In the genomic region with DNA sequence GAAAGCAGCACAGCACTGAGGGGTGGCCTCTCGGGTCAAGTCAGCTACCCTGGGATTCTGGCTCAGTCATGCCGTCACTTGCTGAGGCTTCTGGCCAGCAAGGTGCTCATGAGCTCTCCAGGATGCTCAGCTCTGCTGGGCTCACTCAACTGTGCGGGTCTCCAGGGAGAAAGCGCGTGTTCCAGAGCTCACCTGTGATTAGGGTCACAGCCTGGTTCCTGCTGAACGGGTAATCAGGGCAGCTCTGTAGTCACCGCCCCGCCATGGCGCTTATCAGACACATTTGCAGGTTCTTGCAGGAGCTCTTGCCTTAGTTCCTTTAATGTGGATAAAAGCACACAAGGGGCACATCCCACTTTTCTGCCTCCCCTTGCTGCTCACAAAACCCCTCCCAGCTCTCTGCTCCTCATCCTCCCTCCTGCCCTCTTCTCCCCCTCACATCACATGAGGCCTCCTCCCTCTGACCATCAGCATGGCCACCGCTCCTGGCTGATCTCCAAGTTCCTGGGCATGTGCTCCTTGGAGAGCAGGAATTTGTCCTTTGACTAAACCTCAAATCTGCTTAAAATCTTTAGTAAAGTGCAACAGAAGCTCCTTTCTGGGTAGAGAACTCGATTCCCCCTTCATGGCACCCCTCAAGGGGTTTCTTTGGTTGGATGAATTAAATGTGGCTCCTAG, we compare ENCODE assay signal across 34 cellular contexts. TPM values are rescaled to one million over a fixed set of nuclear protein-coding genes. Genes with fewer than 3 reads are reported as not detected.
A peak's percentile ranks its signal among the peaks of the same experiment; 100 is the strongest.
DNase-seq lines count a peak whose midpoint lies in the region; ATAC-seq and TF ChIP-seq lines count a peak whose summit lies in the region.
"Had no signal": no experiment of that assay in that cellular context is flagged by ENCODE, and none has a peak within 500 bp of the region (broad histone marks: within the 10 kb centered on the region; RNA-seq: fewer than 3 reads in every experiment).

No MANE protein-coding gene starts in this region.

- H3K36me3 ChIP-seq in esophagus muscularis mucosa (no peaks in the 10 kb centered on the region), upper lobe of left lung (no peaks in the 10 kb centered on the region)
- H3K36me3 ChIP-seq: left ventricle myocardium inferior, neural progenitor cell, tibial artery had no signal

- intact Hi-C loops in esophagus muscularis mucosa (cut with DNase I) (loop anchor here (5.0 kb wide), 2 partner anchors 82 to 178 kb away; no protein-coding TSS in a partner anchor), sciatic nerve (cut with DNase I) (loop anchor here (10.0 kb wide), 1 partner anchor 256 kb away; no protein-coding TSS in a partner anchor)

- H3K4me1 ChIP-seq in esophagus muscularis mucosa (peaks cover 0 to 22% (median 19%) of the 10 kb centered on the region in 4 donors), upper lobe of left lung (no peaks in the 10 kb centered on the region)
- H3K4me1 ChIP-seq: left ventricle myocardium inferior had no signal

- H3K9me3 ChIP-seq in esophagus muscularis mucosa (no peaks in the 10 kb centered on the region), upper lobe of left lung (no peaks in the 10 kb centered on the region)
- H3K9me3 ChIP-seq: left ventricle myocardium inferior, tibial artery had no signal

- H3K27me3 ChIP-seq in esophagus muscularis mucosa (no peaks in the 10 kb centered on the region), upper lobe of left lung (no peaks in the 10 kb centered on the region)

- peak overlapping the region; percentile 59 to 81 (median 68) for H3K27ac ChIP-seq in esophagus muscularis mucosa (replicated peaks in 1 of 4)
- no peak overlapping the region for H3K27ac ChIP-seq in upper lobe of left lung
- H3K27ac ChIP-seq: left ventricle myocardium inferior, neural progenitor cell, tibial artery had no signal

- TF ChIP-seq CTCF in esophagus muscularis mucosa (IDR thresholded peaks at IDR 0.05) (no peak), omental fat pad (IDR thresholded peaks at IDR 0.05) (no peak), upper lobe of left lung (IDR thresholded peaks at IDR 0.05) (no peak)

- DNase-seq in NCI-H146 (lab: John Stamatoyannopoulos, UW) = peak; percentile 30
- DNase-seq in NCI-H146 treated with DMSO at 0.1 percent for 48 hours (lab: John Stamatoyannopoulos, UW; ENCODE audit: unreplicated experiment) = no peak
- DNase-seq in NCI-H1105 treated with DMSO at 0.1 percent for 48 hours (lab: John Stamatoyannopoulos, UW) = peak; percentile 45
- no peak for DNase-seq in esophagus muscularis mucosa (ENCODE audit: extremely low spot score)
- no peak for DNase-seq in sciatic nerve (ENCODE audit: low spot score)
- no peak for DNase-seq in omental fat pad (ENCODE audit: low spot score)
- no peak for DNase-seq in upper lobe of left lung
- DNase-seq in stimulated activated naive CD4-positive, alpha-beta T cell treated with Interleukin-2 at 50 U/mL for 16 hours (lab: John Stamatoyannopoulos, UW) = no peak
- DNase-seq: 8988T; activated CD4-positive, alpha-beta T cell treated with anti-CD3 and anti-CD28 coated beads, Interleukin-2, amount 50 U/mL, for 4 hours; activated CD4-positive, CD25-positive, alpha-beta regulatory T cell; activated CD8-positive, alpha-beta memory T cell treated with anti-CD3 and anti-CD28 coated beads, Interleukin-2, amount 10 ng/mL, durations not matched to agents 7 days and 5 days; activated gamma-delta T cell; activated naive CD8-positive, alpha-beta T cell treated with anti-CD3 and anti-CD28 coated beads, Interleukin-2, amount 10 ng/mL, durations not matched to agents 7 days and 5 days; activated T-cell treated with anti-CD3 and anti-CD28 coated beads, Interleukin-2, amount 50 U/mL, for 4 hours; central memory CD4-positive, alpha-beta T cell; cortex of kidney; effector memory CD4-positive, alpha-beta T cell; GOT3; IMR-90; left ventricle myocardium inferior; mesendoderm; MV-4-11; NCI-H1694; NK-92 treated with Interleukin-12 subunit alpha and Interleukin-12 subunit beta, amount 100 ng/mL, for 24 hours; stimulated activated CD4-positive, alpha-beta T cell treated with anti-CD3 and anti-CD28 coated beads, Interleukin-12 subunit alpha, Interleukin-12 subunit beta, amount 100 ng/mL, for 4 hours; stimulated activated CD4-positive, alpha-beta T cell treated with anti-CD3 and anti-CD28 coated beads, Interleukin-4, amount 100 ng/mL, for 1 hour; T-helper 17 cell; tibial artery had no signal

- no peak for TF ChIP-seq EP300 in esophagus muscularis mucosa (IDR thresholded peaks at IDR 0.05)
- TF ChIP-seq EP300 in upper lobe of left lung (IDR thresholded peaks at IDR 0.05) = no peak

- H3K4me3 ChIP-seq in esophagus muscularis mucosa (peak overlapping the region; percentile 45 to 66 (median 50)), upper lobe of left lung (no peak overlapping the region)
- H3K4me3 ChIP-seq: left ventricle myocardium inferior, neural progenitor cell, tibial artery had no signal

- ATAC-seq in sciatic nerve (peak; percentile 48), omental fat pad (ENCODE audit: low FRiP score) (no peak), upper lobe of left lung (ENCODE audit: low FRiP score in 2 of 2) (no peak)
- ATAC-seq: activated CD8-positive, alpha-beta memory T cell treated with anti-CD3 and anti-CD28 coated beads, Interleukin-2, amount 10 ng/mL, durations not matched to agents 7 days and 5 days; activated T-cell treated with anti-CD3 and anti-CD28 coated beads, Interleukin-2, amount 50 U/mL, for 4 hours; Right ventricle myocardium inferior; T-helper 17 cell had no signal

- no peak for TF ChIP-seq POLR2A in esophagus muscularis mucosa (IDR thresholded peaks at IDR 0.05; ENCODE audit: low read depth)
- no peak for TF ChIP-seq POLR2A in upper lobe of left lung (IDR thresholded peaks at IDR 0.05)

- WGBS in esophagus muscularis mucosa = 84% methylated on average over 11 of the region's 11 CpGs
- 77 to 87% methylated on average over 11 of the region's 11 CpGs for WGBS in upper lobe of left lung, 2 donors

RNA-seq across cellular contexts. Expression of a gene that starts 2.0 kb away (rescaled TPM):
- total RNA-seq in esophagus muscularis mucosa (100 to 1,000 TPM in 3 of 4 donors, 10 to 100 TPM in 1; 82.0 to 172 (median 125) TPM), sciatic nerve (8.5 TPM), omental fat pad (1 to 10 TPM in 3 of 4 donors, not detected in 1; 2.7 to 5.1 (median 4.0) TPM), upper lobe of left lung (1 to 10 TPM in 2 of 6 donors, under 1 TPM in 2, not detected in 2; 0.66 to 4.4 (median 1.9) TPM)
- total RNA-seq: activated CD8-positive, alpha-beta memory T cell treated with anti-CD3 and anti-CD28 coated beads, Interleukin-2, amount 10 ng/mL, durations not matched to agents 7 days and 5 days; activated naive CD8-positive, alpha-beta T cell treated with anti-CD3 and anti-CD28 coated beads, Interleukin-2, amount 10 ng/mL, durations not matched to agents 7 days and 5 days; activated T-cell treated with anti-CD3 and anti-CD28 coated beads, Interleukin-2, amount 50 U/mL, for 4 hours; epithelial cell of proximal tubule; IMR-90; LHCN-M2; NCI-H460; T-helper 17 cell had no signal

Comparison
In these comparisons a context has a peak if more than half of its experiments do, and no peak if none do; other contexts are left out.
1. DNase-seq: peak in NCI-H146 (single experiment) and NCI-H1105 treated with DMSO at 0.1 percent for 48 hours (single experiment); none in NCI-H146 treated with DMSO at 0.1 percent for 48 hours (single experiment), esophagus muscularis mucosa (single experiment), sciatic nerve (single experiment), omental fat pad (single experiment), upper lobe of left lung (0 of 2) and stimulated activated naive CD4-positive, alpha-beta T cell treated with Interleukin-2 at 50 U/mL for 16 hours (single experiment).
2. H3K27ac ChIP-seq: peak in esophagus muscularis mucosa (4 of 4); none in upper lobe of left lung (0 of 4).
3. H3K4me3 ChIP-seq: peak in esophagus muscularis mucosa (4 of 4); none in upper lobe of left lung (0 of 4).